ENCODE assay signal across 21 cellular contexts in the genomic region with DNA sequence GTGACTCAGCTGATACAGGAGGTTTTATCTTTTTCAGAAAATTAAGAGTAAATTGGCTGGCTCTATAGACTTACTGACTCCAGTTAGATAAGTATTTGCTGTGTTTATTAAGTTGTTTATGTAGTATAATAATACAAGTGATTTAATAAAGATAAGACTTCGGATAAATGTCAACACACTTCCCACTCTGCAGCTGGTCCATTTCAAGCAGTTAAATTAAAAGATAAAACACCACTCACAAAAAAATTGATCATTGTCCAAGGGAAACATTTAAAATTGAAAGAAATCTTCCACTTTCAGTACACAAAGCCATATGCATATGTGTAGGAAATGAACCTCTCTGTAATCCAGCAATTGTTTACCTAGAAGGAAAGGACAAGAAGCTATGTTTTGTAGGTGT.
"Had no signal": no experiment of that assay in that cellular context is flagged by ENCODE, and none has a peak within 500 bp of the region (broad histone marks: within the 10 kb centered on the region; RNA-seq: fewer than 3 reads in every experiment).

No MANE protein-coding gene starts in this region.

- H3K4me2 ChIP-seq: neural progenitor cell had no signal

- H3K36me3 ChIP-seq: cardiac muscle cell, left lung, neural progenitor cell, uterus had no signal

- H3K9ac ChIP-seq: neural progenitor cell had no signal

- H3K9me3 ChIP-seq: body of pancreas, testis, uterus had no signal

- H3K27me3 ChIP-seq: body of pancreas, cardiac muscle cell, left lung, neural progenitor cell, testis had no signal

- H3K27ac ChIP-seq: body of pancreas, cardiac muscle cell, left lung, neural progenitor cell, testis, uterus had no signal

- H3K4me1 ChIP-seq: body of pancreas, left lung, neural progenitor cell, testis, uterus had no signal

- H3K4me3 ChIP-seq: body of pancreas, cardiac muscle cell, left lung, neural progenitor cell, testis, uterus had no signal

- DNase-seq: activated CD4-positive, alpha-beta T cell treated with anti-CD3 and anti-CD28 coated beads, Interleukin-2, amount 10 ng/mL, durations not matched to agents 7 days and 5 days; activated CD8-positive, alpha-beta memory T cell treated with anti-CD3 and anti-CD28 coated beads, Interleukin-2, amount 10 ng/mL, durations not matched to agents 7 days and 5 days; activated CD8-positive, alpha-beta T cell treated with anti-CD3 and anti-CD28 coated beads for 36 hours; activated gamma-delta T cell; activated naive CD4-positive, alpha-beta T cell treated with anti-CD3 and anti-CD28 coated beads, Interleukin-2, amount 50 U/mL, for 16 hours; activated naive CD8-positive, alpha-beta T cell treated with anti-CD3 and anti-CD28 coated beads, Interleukin-2, amount 50 U/mL, for 24 hours; anterior cingulate cortex; body of pancreas; effector CD4-positive, alpha-beta T cell; foreskin melanocyte; kidney; left lung; naive thymus-derived CD4-positive, alpha-beta T cell; posterior cingulate gyrus; small intestine; stimulated activated CD4-positive, alpha-beta T cell treated with anti-CD3 and anti-CD28 coated beads, Interleukin-15, amount 100 ng/mL, for 24 hours; testis; trophoblast cell; uterus had no signal

- H2AFZ ChIP-seq: neural progenitor cell had no signal
